Comparison of ENCODE assay signal across 26 cellular contexts in genomic region chr1:167463055-167463454, GRCh38. TPM values are rescaled to one million over a fixed set of nuclear protein-coding genes. Genes with fewer than 3 reads are reported as not detected.
DNase-seq lines count a peak whose midpoint lies in the region; ATAC-seq and TF ChIP-seq lines count a peak whose summit lies in the region.
"Had no signal": no experiment of that assay in that cellular context is flagged by ENCODE, and none has a peak within 500 bp of the region (broad histone marks: within the 10 kb centered on the region; RNA-seq: fewer than 3 reads in every experiment).

No MANE protein-coding gene starts in this region.

- H3K9me3 Mint-ChIP-seq in activated CD4-positive, alpha-beta T cell treated with anti-CD3 and anti-CD28 coated beads for 36 hours (ENCODE audit: low read depth): no peaks in the 10 kb centered on the region
- no peaks in the 10 kb centered on the region for H3K9me3 Mint-ChIP-seq in CD8-positive, alpha-beta memory T cell
- no peaks in the 10 kb centered on the region for H3K9me3 Mint-ChIP-seq in activated naive CD8-positive, alpha-beta T cell treated with anti-CD3 and anti-CD28 coated beads, Interleukin-2, amount 50 U/mL, for 24 hours
- no peaks in the 10 kb centered on the region for H3K9me3 Mint-ChIP-seq in nephron progenitor cell

- H3K4me1 Mint-ChIP-seq in activated CD4-positive, alpha-beta T cell treated with anti-CD3 and anti-CD28 coated beads for 36 hours: peaks cover 90% of the 10 kb centered on the region
- H3K4me1 Mint-ChIP-seq in CD8-positive, alpha-beta memory T cell: peaks cover 39 to 83% (median 58%) of the 10 kb centered on the region in 3 donors
- H3K4me1 Mint-ChIP-seq in activated naive CD8-positive, alpha-beta T cell treated with anti-CD3 and anti-CD28 coated beads, Interleukin-2, amount 50 U/mL, for 24 hours: peaks cover 61% of the 10 kb centered on the region
- peaks cover 58% of the 10 kb centered on the region for H3K4me1 Mint-ChIP-seq in nephron progenitor cell
- H3K4me1 Mint-ChIP-seq: B cell had no signal

- TF ChIP-seq CTCF in nephron progenitor cell (IDR thresholded peaks at IDR 0.05): no peak

- peaks cover 83% of the 10 kb centered on the region for H3K4me1 ChIP-seq in CD8-positive, alpha-beta memory T cell (ENCODE audit: insufficient read depth, low read length)
- H3K4me1 ChIP-seq: left lung, stomach, transverse colon had no signal

- ATAC-seq in activated CD4-positive, alpha-beta T cell treated with anti-CD3 and anti-CD28 coated beads for 36 hours: no peak
- no peak for ATAC-seq in activated naive CD8-positive, alpha-beta T cell treated with anti-CD3 and anti-CD28 coated beads, Interleukin-2, amount 50 U/mL, for 24 hours
- no peak for ATAC-seq in GM18858 (IDR thresholded peaks at IDR 0.05; ENCODE audit: unreplicated experiment)
- ATAC-seq: left lung had no signal

- no peaks in the 10 kb centered on the region for H3K27me3 Mint-ChIP-seq in activated CD4-positive, alpha-beta T cell treated with anti-CD3 and anti-CD28 coated beads for 36 hours
- H3K27me3 Mint-ChIP-seq in CD8-positive, alpha-beta memory T cell: no peaks in the 10 kb centered on the region
- H3K27me3 Mint-ChIP-seq in activated naive CD8-positive, alpha-beta T cell treated with anti-CD3 and anti-CD28 coated beads, Interleukin-2, amount 50 U/mL, for 24 hours: no peaks in the 10 kb centered on the region
- no peaks in the 10 kb centered on the region for H3K27me3 Mint-ChIP-seq in nephron progenitor cell (ENCODE audit: low read depth, poor library complexity)
- H3K27me3 Mint-ChIP-seq: B cell had no signal

- peaks cover 2% of the 10 kb centered on the region for H3K36me3 ChIP-seq in CD8-positive, alpha-beta memory T cell (ENCODE audit: insufficient read depth, low read length)
- H3K36me3 ChIP-seq: left lung, neutrophil, spleen, stomach, transverse colon had no signal

- peaks cover 41% of the 10 kb centered on the region for H3K36me3 Mint-ChIP-seq in activated CD4-positive, alpha-beta T cell treated with anti-CD3 and anti-CD28 coated beads for 36 hours (ENCODE audit: low read depth)
- H3K36me3 Mint-ChIP-seq in CD8-positive, alpha-beta memory T cell: peaks cover 0 to 69% (median 0%) of the 10 kb centered on the region in 3 donors
- peaks cover 26% of the 10 kb centered on the region for H3K36me3 Mint-ChIP-seq in activated naive CD8-positive, alpha-beta T cell treated with anti-CD3 and anti-CD28 coated beads, Interleukin-2, amount 50 U/mL, for 24 hours (ENCODE audit: low read depth)
- no peaks in the 10 kb centered on the region for H3K36me3 Mint-ChIP-seq in nephron progenitor cell (ENCODE audit: low read depth)

- no peaks in the 10 kb centered on the region for H3K9me3 ChIP-seq in CD8-positive, alpha-beta memory T cell (ENCODE audit: low read length)
- H3K9me3 ChIP-seq: left lung, neutrophil, spleen, stomach, transverse colon had no signal

- H3K4me3 Mint-ChIP-seq in activated CD4-positive, alpha-beta T cell treated with anti-CD3 and anti-CD28 coated beads for 36 hours: no peak overlapping the region
- H3K4me3 Mint-ChIP-seq in CD8-positive, alpha-beta memory T cell: peak overlapping the region in 1 of 7 donors; percentile 6
- H3K4me3 Mint-ChIP-seq in activated naive CD8-positive, alpha-beta T cell treated with anti-CD3 and anti-CD28 coated beads, Interleukin-2, amount 50 U/mL, for 24 hours: no peak overlapping the region
- no peak overlapping the region for H3K4me3 Mint-ChIP-seq in nephron progenitor cell
- H3K4me3 Mint-ChIP-seq: B cell had no signal

- no peak overlapping the region for H3K4me3 ChIP-seq in CD8-positive, alpha-beta memory T cell (ENCODE audit: low read length)
- H3K4me3 ChIP-seq: GM23248, left lung, spleen, stomach, transverse colon had no signal

- CTCF ChIA-PET in activated CD4-positive, alpha-beta T cell treated with anti-CD3 and anti-CD28 coated beads for 36 hours (lab: Charles Lee): no interaction called here
- CTCF ChIA-PET in CD8-positive, alpha-beta memory T cell (lab: Charles Lee): no interaction called here

- no peak for DNase-seq in activated CD4-positive, alpha-beta T cell treated with anti-CD3 and anti-CD28 coated beads for 36 hours
- no peak for DNase-seq in activated CD4-positive, alpha-beta T cell treated with anti-CD3 and anti-CD28 coated beads, Interleukin-2, amount 50 U/mL, for 4 hours
- DNase-seq in CD8-positive, alpha-beta memory T cell: no peak
- no peak for DNase-seq in activated naive CD8-positive, alpha-beta T cell treated with anti-CD3 and anti-CD28 coated beads, Interleukin-2, amount 50 U/mL, for 24 hours
- DNase-seq in nephron progenitor cell (no peak), NCI-H526 (lab: John Stamatoyannopoulos, UW) (no peak), amniotic stem cell (lab: John Stamatoyannopoulos, UW) (no peak)
- DNase-seq: activated CD4-positive, CD25-positive, alpha-beta regulatory T cell; activated gamma-delta T cell; foreskin fibroblast; GM23248; NCI-H1694; NCI-H2171 treated with DMSO at 0.1 percent for 48 hours; NCI-H524 treated with DMSO at 0.1 percent for 48 hours; spleen; stimulated activated CD4-positive, alpha-beta T cell treated with anti-CD3 and anti-CD28 coated beads, Interleukin-4, amount 100 ng/mL, for 24 hours; stomach; transverse colon had no signal

- POLR2A ChIA-PET in activated CD4-positive, alpha-beta T cell treated with anti-CD3 and anti-CD28 coated beads for 36 hours (lab: Charles Lee): no interaction called here
- POLR2A ChIA-PET in CD8-positive, alpha-beta memory T cell (lab: Charles Lee): interaction anchor here (1.1 kb wide), 1 partner anchor 52 kb away, joined by 3 read pairs; no protein-coding TSS in a partner anchor

- H3K27me3 ChIP-seq in CD8-positive, alpha-beta memory T cell (ENCODE audit: insufficient read depth, low read length, poor library complexity, severe bottlenecking): no peaks in the 10 kb centered on the region
- H3K27me3 ChIP-seq: left lung, spleen, stomach, transverse colon had no signal

- intact Hi-C loops in activated CD4-positive, alpha-beta T cell treated with anti-CD3 and anti-CD28 coated beads for 36 hours (cut with DNase I, micrococcal nuclease): no loop called here

- peak overlapping the region; percentile 35 for H3K27ac Mint-ChIP-seq in activated CD4-positive, alpha-beta T cell treated with anti-CD3 and anti-CD28 coated beads for 36 hours
- H3K27ac Mint-ChIP-seq in CD8-positive, alpha-beta memory T cell: peak overlapping the region; percentile 14 to 92 (median 68)
- peak overlapping the region; percentile 61 for H3K27ac Mint-ChIP-seq in activated naive CD8-positive, alpha-beta T cell treated with anti-CD3 and anti-CD28 coated beads, Interleukin-2, amount 50 U/mL, for 24 hours
- peak overlapping the region; percentile 68 for H3K27ac Mint-ChIP-seq in nephron progenitor cell
- H3K27ac Mint-ChIP-seq: B cell had no signal

- no peak overlapping the region for H3K27ac ChIP-seq in CD8-positive, alpha-beta memory T cell (ENCODE audit: low read depth, low read length)
- H3K27ac ChIP-seq: GM23248, left lung, neutrophil, spleen, stomach, transverse colon had no signal

RNA-seq across cellular contexts. Expression of gene CD247, which starts 55.3 kb away (rescaled TPM):
- 100 to 1,000 TPM; 149 TPM for total RNA-seq in activated CD4-positive, alpha-beta T cell treated with anti-CD3 and anti-CD28 coated beads for 36 hours
- total RNA-seq in CD8-positive, alpha-beta memory T cell: 100 to 1,000 TPM; 130 to 133 TPM
- polyA plus RNA-seq in CD8-positive, alpha-beta memory T cell: 395 TPM
- total RNA-seq: A172, epithelial cell of proximal tubule, GM23248, renal cortical epithelial cell, RPMI7951 had no signal
- polyA plus RNA-seq: GM23248 had no signal
